8 cellular contexts compared by ENCODE assay signal in the genomic region with DNA sequence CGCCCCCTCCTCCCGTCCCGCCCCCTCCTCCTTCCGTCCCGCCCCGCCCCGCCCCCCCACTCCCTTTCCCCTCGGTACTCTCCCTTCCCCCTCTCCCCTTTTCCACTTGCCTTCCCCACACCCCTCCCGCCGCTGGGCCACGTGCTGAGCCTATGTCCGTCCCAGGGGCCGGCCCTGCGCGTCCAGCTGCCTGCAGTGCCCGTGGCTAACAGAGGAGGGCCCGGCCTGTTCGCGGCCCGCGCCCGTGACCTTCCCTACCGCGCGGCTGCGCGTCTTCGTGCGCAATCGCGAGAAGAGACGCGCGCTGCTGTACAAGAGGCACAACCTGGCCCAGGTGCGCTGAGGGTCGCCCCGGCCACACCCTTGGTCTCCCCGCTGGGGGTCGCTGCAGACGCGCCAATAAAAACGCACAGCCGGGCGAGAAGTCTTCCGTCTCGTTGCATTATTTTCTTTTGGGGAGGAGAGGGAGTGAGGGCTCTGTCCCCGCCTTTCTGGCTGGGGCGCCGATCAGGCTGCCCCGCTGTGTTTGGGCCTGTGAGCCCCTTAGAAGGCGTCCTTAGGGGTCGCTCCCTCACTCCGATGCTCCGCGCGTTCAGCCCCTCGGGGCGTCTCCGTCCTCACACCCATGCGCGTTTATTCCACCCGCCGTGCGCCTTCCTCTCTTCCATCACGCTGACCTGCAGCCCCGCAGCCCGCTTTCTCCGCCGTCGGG. TPM values are rescaled to one million over a fixed set of nuclear protein-coding genes. Genes with fewer than 3 reads are reported as not detected.
DNase-seq lines count a peak whose midpoint lies in the region; ATAC-seq and TF ChIP-seq lines count a peak whose summit lies in the region.

No MANE protein-coding gene starts in this region.

- intact Hi-C loops in Panc1 (cut with micrococcal nuclease; ENCODE audit: unreplicated experiment), result no loop called here

- POLR2A ChIA-PET in AG04450 (lab: Yijun Ruan, JAX) (interaction anchor here (1.0 to 1.5 kb wide), 3 partner anchors 15 to 79 kb away, joined by 3 to 9 read pairs (median 6); a partner anchor contains a TSS), Panc1 (lab: Charles Lee) (no interaction called here)

- under 1% methylated on average over 66 of the region's 70 CpGs for WGBS in thymus

- H3K4me1 ChIP-seq in Panc1 (ENCODE audit: control insufficient read depth, insufficient read depth, low read length) (0 out of 2 replicates have a peak, but pooled peaks cover 2% of the 10 kb centered on the region), thymus (ENCODE audit: control insufficient read depth, insufficient read depth, low read length) (peaks cover 8% of the 10 kb centered on the region)

- peak overlapping the region; percentile 66 for H3K4me3 ChIP-seq in AG04450 (ENCODE audit: low read depth, low read length)
- peak overlapping the region; percentile 49 for H3K4me3 ChIP-seq in HFF-Myc (replicated peaks; ENCODE audit: low read depth, low read length)
- peak overlapping the region; percentile 53 to 60 for H3K4me3 ChIP-seq in Panc1 (ENCODE audit: low read depth in 2 of 2, low read length in 2 of 2)
- H3K4me3 ChIP-seq in thymus (ENCODE audit: low read length), result peak overlapping the region; percentile 60

- H3K36me3 ChIP-seq in Panc1 (ENCODE audit: control insufficient read depth, insufficient read depth, low read length) (no peaks in the 10 kb centered on the region), thymus (ENCODE audit: control insufficient read depth, insufficient read depth) (no peaks in the 10 kb centered on the region)

- BruUV-seq in Panc1 (replicated peaks; lab: Mats Ljungman, UMichigan), result no TSS peak

- in situ Hi-C loops in Panc1 (cut with HindIII; ENCODE audit: low pct_unique_long_range_greater_than_20kb, low sequenced_read_pairs), result no loop called here

- peaks cover 13% of the 10 kb centered on the region for H3K4me1 Mint-ChIP-seq in activated naive CD4-positive, alpha-beta T cell treated with anti-CD3 and anti-CD28 coated beads, Interleukin-2, amount 10 ng/mL, durations not matched to agents 7 days and 5 days

- peaks cover 24% of the 10 kb centered on the region for H3K9me3 ChIP-seq in AG04450 (ENCODE audit: control insufficient read depth, insufficient read depth, low read length)
- no peaks in the 10 kb centered on the region for H3K9me3 ChIP-seq in Panc1 (ENCODE audit: control insufficient read depth, insufficient read depth, low read depth, low read length)
- H3K9me3 ChIP-seq in thymus (ENCODE audit: control insufficient read depth), result no peaks in the 10 kb centered on the region

- peaks cover 41% of the 10 kb centered on the region for H3K27me3 Mint-ChIP-seq in activated naive CD4-positive, alpha-beta T cell treated with anti-CD3 and anti-CD28 coated beads, Interleukin-2, amount 10 ng/mL, durations not matched to agents 7 days and 5 days

- DNase-seq in AG04450 (ENCODE audit: low read depth, low spot score) (peak; percentile 57), HFF-Myc (ENCODE audit: extremely low read depth, low read depth) (no peak), Panc1 (ENCODE audit: low read depth, low spot score) (no peak), globus pallidus (ENCODE audit: low spot score) (peak; percentile 55), non-pigmented ciliary epithelial cell (ENCODE audit: low read depth) (peak; percentile 2), cortex of kidney (lab: John Stamatoyannopoulos, UW) (no peak)
- DNase-seq in activated naive CD4-positive, alpha-beta T cell treated with anti-CD3 and anti-CD28 coated beads, Interleukin-2, amount 10 ng/mL, durations not matched to agents 7 days and 5 days, result peak; percentile 81

- peak; percentile 64 for ATAC-seq in Panc1

- H3K27me3 ChIP-seq in AG04450 (ENCODE audit: control insufficient read depth, insufficient read depth, low read length), result no peaks in the 10 kb centered on the region
- no peaks in the 10 kb centered on the region for H3K27me3 ChIP-seq in Panc1 (ENCODE audit: control insufficient read depth, insufficient read depth, low read length)
- H3K27me3 ChIP-seq in thymus (ENCODE audit: control insufficient read depth, insufficient read depth), result peaks cover 17% of the 10 kb centered on the region

- no peak overlapping the region for H3K27ac Mint-ChIP-seq in activated naive CD4-positive, alpha-beta T cell treated with anti-CD3 and anti-CD28 coated beads, Interleukin-2, amount 10 ng/mL, durations not matched to agents 7 days and 5 days

- CTCF ChIA-PET in AG04450 (lab: Charles Lee), result interaction anchor here (0.8 to 3.5 kb wide), 2 partner anchors 15 to 80 kb away, joined by 8 to 27 read pairs; no protein-coding TSS in a partner anchor
- CTCF ChIA-PET in Panc1 (lab: Charles Lee), result interaction anchor here (0.6 kb wide), 1 partner anchor 49 kb away, joined by 3 read pairs; no protein-coding TSS in a partner anchor
- CTCF ChIA-PET in activated naive CD4-positive, alpha-beta T cell treated with anti-CD3 and anti-CD28 coated beads, Interleukin-2, amount 10 ng/mL, durations not matched to agents 7 days and 5 days (lab: Charles Lee), result interaction anchor here (1.2 kb wide), 1 partner anchor 122 kb away, joined by 4 read pairs; no protein-coding TSS in a partner anchor

- H3K27ac ChIP-seq in AG04450 (ENCODE audit: low read depth, low read length), result no peak overlapping the region
- H3K27ac ChIP-seq in Panc1 (ENCODE audit: low read length), result no peak overlapping the region
- H3K27ac ChIP-seq in thymus (ENCODE audit: low read depth), result no peak overlapping the region

- H3K4me3 Mint-ChIP-seq in activated naive CD4-positive, alpha-beta T cell treated with anti-CD3 and anti-CD28 coated beads, Interleukin-2, amount 10 ng/mL, durations not matched to agents 7 days and 5 days, result peak overlapping the region; percentile 75

- H3K36me3 Mint-ChIP-seq in activated naive CD4-positive, alpha-beta T cell treated with anti-CD3 and anti-CD28 coated beads, Interleukin-2, amount 10 ng/mL, durations not matched to agents 7 days and 5 days, result no peaks in the 10 kb centered on the region

- TF ChIP-seq CTCF in AG04450 (IDR thresholded peaks at IDR 0.05; ENCODE audit: low read depth, low read length) (peak; percentile 59), HFF-Myc (IDR thresholded peaks at IDR 0.05; ENCODE audit: low read depth, low read length, missing control alignments) (peak; percentile 60), Panc1 (IDR thresholded peaks at IDR 0.05) (peak; percentile 81)

- no peaks in the 10 kb centered on the region for H3K9me3 Mint-ChIP-seq in activated naive CD4-positive, alpha-beta T cell treated with anti-CD3 and anti-CD28 coated beads, Interleukin-2, amount 10 ng/mL, durations not matched to agents 7 days and 5 days

RNA-seq across cellular contexts. Expression of a gene that starts 28.0 kb away (rescaled TPM):
- polyA plus RNA-seq in AG04450 (2011; rRNA removed), result 5.7 and 6.1 TPM in 2 replicates
- 9.1 and 10.7 TPM in 2 replicates for polyA minus RNA-seq in AG04450 (2011; rRNA and poly(A)+ RNA removed)
- 38.6 TPM for total RNA-seq in Panc1 (2021; ENCODE audit: unreplicated experiment)
- 32.3 TPM for polyA plus RNA-seq in Panc1 (2012; ENCODE audit: insufficient read length)
- 21.8 TPM for polyA plus RNA-seq in thymus

RNA-seq across cellular contexts. Expression of a gene that starts 38.1 kb away (rescaled TPM):
- 0.16 and 0.27 TPM in 2 replicates for polyA plus RNA-seq in AG04450 (2011; rRNA removed)
- 0.52 and 0.92 TPM in 2 replicates for polyA minus RNA-seq in AG04450 (2011; rRNA and poly(A)+ RNA removed)
- total RNA-seq in Panc1 (2021; ENCODE audit: unreplicated experiment), result 1.2 TPM
- polyA plus RNA-seq in Panc1 (2012; ENCODE audit: insufficient read length), result 1.0 TPM
- polyA plus RNA-seq in thymus, result 0.50 TPM

Comparison
In these comparisons a context has a peak if more than half of its experiments do, and no peak if none do; other contexts are left out.
1. DNase-seq: peak in AG04450 (single experiment), activated naive CD4-positive, alpha-beta T cell treated with anti-CD3 and anti-CD28 coated beads, Interleukin-2, amount 10 ng/mL, durations not matched to agents 7 days and 5 days (single experiment), globus pallidus (single experiment) and non-pigmented ciliary epithelial cell (single experiment); none in HFF-Myc (single experiment), Panc1 (single experiment) and cortex of kidney (single experiment).
2. Peak in every context shown above with its lines, with median percentiles within 50 percentile points of each other: H3K4me3 ChIP-seq and CTCF ChIP-seq.